1 cellular context compared by ENCODE assay signal in genomic region chr10:19638173-19638872, GRCh38.
TF ChIP-seq lines count a peak whose summit lies in the region.

No MANE protein-coding gene starts in this region.

TF ChIP-seq in SK-N-SH, 30 proteins besides CTCF, POLR2A, EP300 and RAD21 (continued from another document):
- TF ChIP-seq ZBTB33 (IDR thresholded peaks at IDR 0.05; ENCODE audit: borderline replicate concordance, low read depth), result no peak
- no peak for TF ChIP-seq TAF1 (IDR thresholded peaks at IDR 0.05; ENCODE audit: borderline replicate concordance, low read depth, low read length)
- peak; percentile 32; the same call in 1 of the 2 replicates for TF ChIP-seq POLR2AphosphoS5 (IDR thresholded peaks at IDR 0.05; ENCODE audit: low read depth, low read length)
- TF ChIP-seq NRF1 (IDR thresholded peaks at IDR 0.05; ENCODE audit: low read depth, low read length), result no peak
- peak; percentile 46; the same call in 1 of the 2 replicates for TF ChIP-seq MEF2A (IDR thresholded peaks at IDR 0.05; ENCODE audit: borderline replicate concordance, low read depth)
- peak; percentile 68 for TF ChIP-seq NFIC (IDR thresholded peaks at IDR 0.05; ENCODE audit: borderline replicate concordance)
